ENCODE assay signal across 17 cellular contexts in genomic region chr3:10290476-10291138, GRCh38. TPM values are rescaled to one million over a fixed set of nuclear protein-coding genes. Genes with fewer than 3 reads are reported as not detected.
"Had no signal": no experiment of that assay in that cellular context is flagged by ENCODE, and none has a peak within 500 bp of the region (broad histone marks: within the 10 kb centered on the region; RNA-seq: fewer than 3 reads in every experiment).

No MANE protein-coding gene starts in this region.

- H3K27ac Mint-ChIP-seq: activated naive CD8-positive, alpha-beta T cell; activated T-helper 2 cell treated with anti-CD3 and anti-CD28 coated beads, Interferon-gamma antibody, Interleukin-2, Interleukin-4, amounts not matched to agents 10 μg/mL and 5 μg/mL and 100 μg/mL, durations not matched to agents 14 hours and 24 hours and 36 hours had no signal

- H3K4me3 ChIP-seq: esophagus squamous epithelium, right atrium auricular region, thoracic aorta had no signal

- H3K9me3 ChIP-seq: esophagus squamous epithelium, right atrium auricular region, thoracic aorta had no signal

- H3K27me3 ChIP-seq: esophagus squamous epithelium, right atrium auricular region had no signal

- H3K27me3 Mint-ChIP-seq: activated naive CD8-positive, alpha-beta T cell; natural killer cell treated with Interleukin-12 subunit alpha and Interleukin-12 subunit beta and Interleukin-15 and Interleukin-18, amount 100 ng/mL, for 72 hours had no signal

- H3K4me3 Mint-ChIP-seq: activated naive CD8-positive, alpha-beta T cell; natural killer cell treated with Interleukin-12 subunit alpha and Interleukin-12 subunit beta and Interleukin-15 and Interleukin-18, amount 100 ng/mL, for 72 hours had no signal

- H3K27ac ChIP-seq: esophagus squamous epithelium, right atrium auricular region, thoracic aorta had no signal

- ATAC-seq: natural killer cell treated with Interleukin-12 subunit alpha and Interleukin-12 subunit beta and Interleukin-15 and Interleukin-18, amount 100 ng/mL, for 72 hours had no signal

- DNase-seq: activated CD4-positive, CD25-positive, alpha-beta regulatory T cell treated with anti-CD3 and anti-CD28 coated beads, Interleukin-2, amount 50 U/mL, for 72 hours; activated T-cell treated with anti-CD3 and anti-CD28 coated beads for 4 hours; amniotic stem cell; esophagus squamous epithelium; hippocampal formation; occipital lobe; T-helper 9 cell had no signal

- H3K9me3 Mint-ChIP-seq: activated T-helper 2 cell treated with anti-CD3 and anti-CD28 coated beads, Interferon-gamma antibody, Interleukin-2, Interleukin-4, amounts not matched to agents 10 μg/mL and 5 μg/mL and 100 μg/mL, durations not matched to agents 14 hours and 24 hours and 36 hours; natural killer cell treated with Interleukin-12 subunit alpha and Interleukin-12 subunit beta and Interleukin-15 and Interleukin-18, amount 100 ng/mL, for 72 hours had no signal

RNA-seq across cellular contexts. Expression of gene GHRL, which starts 2.1 kb away (rescaled TPM):
- total RNA-seq: endothelial cell of umbilical vein, fibroblast of villous mesenchyme, glomerular endothelial cell, kidney epithelial cell, lower leg skin, occipital lobe, right atrium auricular region had no signal
- polyA plus RNA-seq: endothelial cell of umbilical vein had no signal
